In the genomic region with DNA sequence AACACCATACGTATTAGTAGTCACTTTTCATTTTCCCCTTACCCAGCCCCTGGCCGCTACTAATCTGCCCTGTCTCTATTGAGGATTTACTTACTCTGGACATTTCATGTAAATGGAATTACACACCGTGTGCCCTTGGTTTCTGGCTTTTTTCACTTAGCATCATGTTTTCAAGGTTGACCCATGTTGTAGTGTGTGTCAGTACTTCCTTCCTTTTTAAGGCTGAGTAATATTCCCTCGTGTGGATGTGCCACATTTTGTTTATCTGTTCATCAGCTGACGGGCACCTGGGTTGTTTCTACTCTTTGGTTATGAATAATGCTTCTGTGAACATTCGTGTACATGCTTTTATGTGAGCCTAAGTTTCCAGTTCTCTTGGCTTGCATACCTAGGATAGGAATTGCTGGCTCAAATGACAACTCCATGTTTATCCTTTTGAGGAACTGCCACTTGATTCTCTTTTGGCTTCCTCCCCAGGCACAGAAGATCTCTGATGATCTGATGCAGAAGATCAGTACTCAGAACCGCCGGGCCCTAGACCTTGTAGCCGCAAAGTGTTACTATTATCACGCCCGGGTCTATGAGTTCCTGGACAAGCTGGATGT, we compare ENCODE assay signal across 23 cellular contexts. TPM values are rescaled to one million over a fixed set of nuclear protein-coding genes. Genes with fewer than 3 reads are reported as not detected.
"Had no signal": no experiment of that assay in that cellular context is flagged by ENCODE, and none has a peak within 500 bp of the region (broad histone marks: within the 10 kb centered on the region; RNA-seq: fewer than 3 reads in every experiment).

No MANE protein-coding gene starts in this region.

- H3K9me3 ChIP-seq: SJSA1 had no signal

- H3K27ac ChIP-seq: KMS-11, SJSA1, SK-N-MC had no signal

- H3K4me1 ChIP-seq: SJSA1 had no signal

- DNase-seq: IMR-90, Kasumi-1, MM.1S, NCI-H1092 treated with DMSO at 0.1 percent for 48 hours, NCI-H1436, NCI-H187, NCI-H2029, NCI-H2081 treated with DMSO at 0.1 percent for 48 hours, NCI-H2171, NCI-H226, NCI-H446, NCI-H510A, NCI-H524 treated with DMSO at 0.1 percent for 48 hours, NCI-H69, NCI-H774, Right ventricle myocardium superior, RPMI8226, SIG-M5 had no signal

- H3K27me3 ChIP-seq: SJSA1 had no signal

- H3K4me3 ChIP-seq: SJSA1, SK-N-MC had no signal

RNA-seq across cellular contexts. Expression of a gene that starts 25.5 kb away (rescaled TPM):
- total RNA-seq: HT-29, IMR-90, M059J, SJSA1 had no signal
- polyA plus RNA-seq: IMR-90 had no signal

RNA-seq across cellular contexts. Expression of a gene that starts 26.9 kb away (rescaled TPM):
- total RNA-seq: HT-29, IMR-90, M059J, Right ventricle myocardium superior, SJSA1 had no signal
- polyA plus RNA-seq: IMR-90 had no signal
